17 cellular contexts compared by ENCODE assay signal in the genomic region with DNA sequence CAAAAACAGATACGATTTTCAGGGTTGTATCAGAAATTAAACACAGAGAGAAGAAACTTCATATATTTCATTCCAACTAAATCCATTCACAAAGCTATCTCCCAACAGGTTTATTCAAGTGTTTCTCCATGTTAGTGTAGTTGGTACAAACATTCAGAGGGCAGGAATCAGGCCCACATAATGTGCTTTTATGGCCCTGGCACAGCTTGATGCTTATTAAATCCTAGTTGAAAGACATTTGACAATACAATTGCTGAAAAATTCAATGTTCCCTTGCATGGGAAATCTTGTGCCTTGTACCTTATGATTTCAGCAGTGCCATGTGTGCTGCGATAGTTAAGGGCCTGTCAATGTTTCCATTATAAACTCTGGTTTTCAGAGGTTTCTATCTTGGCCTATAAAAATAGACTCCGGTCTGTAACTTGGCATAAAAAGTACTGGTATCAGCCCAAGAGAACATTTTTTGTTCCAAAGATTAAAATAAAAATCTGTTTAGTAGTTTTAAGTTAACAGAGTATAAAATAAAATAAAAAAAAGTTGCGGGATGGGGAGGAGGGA.
"Had no signal": no experiment of that assay in that cellular context is flagged by ENCODE, and none has a peak within 500 bp of the region (broad histone marks: within the 10 kb centered on the region; RNA-seq: fewer than 3 reads in every experiment).

No MANE protein-coding gene starts in this region.

- DNase-seq: activated CD4-positive, alpha-beta T cell treated with anti-CD3 and anti-CD28 coated beads for 36 hours; activated CD8-positive, alpha-beta memory T cell treated with anti-CD3 and anti-CD28 coated beads, Interleukin-2, amount 50 U/mL, for 48 hours; activated CD8-positive, alpha-beta T cell treated with anti-CD3 and anti-CD28 coated beads, Interleukin-2, amount 10 ng/mL, durations not matched to agents 7 days and 5 days; activated naive CD4-positive, alpha-beta T cell; caudate nucleus; erythroblast; hypothalamus; kidney glomerular epithelial cell; lower lobe of right lung; naive B cell; nucleus accumbens; psoas muscle; stimulated activated CD4-positive, alpha-beta T cell treated with anti-CD3 and anti-CD28 coated beads, Interleukin-4, amount 100 ng/mL, for 1 hour; stimulated activated CD8-positive, alpha-beta memory T cell treated with anti-CD3 and anti-CD28 coated beads, Interleukin-4, amount 100 ng/mL, for 48 hours; stimulated activated naive CD8-positive, alpha-beta T cell treated with anti-CD3 and anti-CD28 coated beads, Interleukin-15, Interleukin-2, amounts not matched to agents 100 U/mL and 50 U/mL, for 24 hours; T1000 had no signal

- H3K36me3 ChIP-seq: lower lobe of right lung had no signal

- H3K4me1 ChIP-seq: lower lobe of right lung, psoas muscle had no signal

- H3K9me3 ChIP-seq: lower lobe of right lung, psoas muscle had no signal

- H3K27ac ChIP-seq: lower lobe of right lung, psoas muscle had no signal

- H3K4me1 Mint-ChIP-seq: activated CD4-positive, alpha-beta T cell treated with anti-CD3 and anti-CD28 coated beads for 36 hours had no signal

- H3K27ac Mint-ChIP-seq: activated CD4-positive, alpha-beta T cell treated with anti-CD3 and anti-CD28 coated beads for 36 hours; activated CD8-positive, alpha-beta T cell treated with anti-CD3 and anti-CD28 coated beads, Interleukin-2, amount 10 ng/mL, durations not matched to agents 7 days and 5 days; dendritic cell treated with granulocyte-macrophage colony-stimulating factor and Interleukin-4, amounts not matched to agents 40 ng/mL and 50 ng/mL, for 4 days had no signal

- H3K4me3 Mint-ChIP-seq: activated CD4-positive, alpha-beta T cell treated with anti-CD3 and anti-CD28 coated beads for 36 hours; activated CD8-positive, alpha-beta T cell treated with anti-CD3 and anti-CD28 coated beads, Interleukin-2, amount 10 ng/mL, durations not matched to agents 7 days and 5 days; dendritic cell treated with granulocyte-macrophage colony-stimulating factor and Interleukin-4, amounts not matched to agents 40 ng/mL and 50 ng/mL, for 4 days; naive B cell had no signal

- H3K9me3 Mint-ChIP-seq: dendritic cell treated with granulocyte-macrophage colony-stimulating factor and Interleukin-4, amounts not matched to agents 40 ng/mL and 50 ng/mL, for 4 days had no signal

- ATAC-seq: activated CD4-positive, alpha-beta T cell treated with anti-CD3 and anti-CD28 coated beads for 36 hours; activated CD8-positive, alpha-beta T cell treated with anti-CD3 and anti-CD28 coated beads, Interleukin-2, amount 10 ng/mL, durations not matched to agents 7 days and 5 days; lower lobe of right lung; psoas muscle; stimulated activated naive CD8-positive, alpha-beta T cell treated with anti-CD3 and anti-CD28 coated beads, Interleukin-15, Interleukin-2, amounts not matched to agents 100 U/mL and 50 U/mL, for 24 hours had no signal

- H3K27me3 Mint-ChIP-seq: activated CD4-positive, alpha-beta T cell treated with anti-CD3 and anti-CD28 coated beads for 36 hours; dendritic cell treated with granulocyte-macrophage colony-stimulating factor and Interleukin-4, amounts not matched to agents 40 ng/mL and 50 ng/mL, for 4 days; naive B cell had no signal

- H3K4me3 ChIP-seq: lower lobe of right lung, psoas muscle had no signal
